In genomic region chr1:109620396-109620817, GRCh38 we compare ENCODE assay signal across 8 cellular contexts. TPM values are rescaled to one million over a fixed set of nuclear protein-coding genes. Genes with fewer than 3 reads are reported as not detected.
DNase-seq lines count a peak whose midpoint lies in the region; ATAC-seq, FAIRE-seq and TF ChIP-seq lines count a peak whose summit lies in the region.

No MANE protein-coding gene starts in this region.

- H3K27me3 Mint-ChIP-seq in T-helper 2 cell treated with Interferon-gamma antibody and Interleukin-4, amounts not matched to agents 5 μg/mL and 100 μg/mL, for 36 hours (ENCODE audit: low read depth): no peaks in the 10 kb centered on the region
- peaks cover 18% of the 10 kb centered on the region for H3K27me3 Mint-ChIP-seq in brain

- H3K9me3 ChIP-seq in small intestine (ENCODE audit: control insufficient read depth, low read depth): no peaks in the 10 kb centered on the region

- no peaks in the 10 kb centered on the region for H3K9me3 Mint-ChIP-seq in T-helper 2 cell treated with Interferon-gamma antibody and Interleukin-4, amounts not matched to agents 5 μg/mL and 100 μg/mL, for 36 hours
- H3K9me3 Mint-ChIP-seq in brain: no peaks in the 10 kb centered on the region

- no peak for TF ChIP-seq CTCF in brain (conservative IDR thresholded peaks at IDR 0.05)

- ATAC-seq in HG03520 (IDR thresholded peaks at IDR 0.05; ENCODE audit: unreplicated experiment): no peak
- ATAC-seq in GM21717 (IDR thresholded peaks at IDR 0.05; ENCODE audit: unreplicated experiment): no peak

- no peaks in the 10 kb centered on the region for H3K27me3 ChIP-seq in small intestine (ENCODE audit: control insufficient read depth in 2 of 2, insufficient read depth in 2 of 2, low read length in 2 of 2)

- peak overlapping the region; percentile 90 for H3K4me3 Mint-ChIP-seq in T-helper 2 cell treated with Interferon-gamma antibody and Interleukin-4, amounts not matched to agents 5 μg/mL and 100 μg/mL, for 36 hours
- H3K4me3 Mint-ChIP-seq in brain: peak overlapping the region; percentile 93 to 100 (median 96)

- H3K36me3 ChIP-seq in small intestine (ENCODE audit: control insufficient read depth in 2 of 2, insufficient read depth in 2 of 2, low read length in 2 of 2): no peaks in the 10 kb centered on the region

- H3K4me3 ChIP-seq in small intestine (ENCODE audit: low read depth in 1 of 2, low read length in 2 of 2): peak overlapping the region; percentile 56 to 80

- 0% methylated on average over 10 of the region's 10 CpGs for WGBS in small intestine, 3 donors

- peak overlapping the region; percentile 76 to 95 for H3K27ac ChIP-seq in small intestine (ENCODE audit: low read depth in 1 of 2, low read length in 1 of 2)

- H3K4me1 ChIP-seq in small intestine (ENCODE audit: control insufficient read depth in 2 of 2, insufficient read depth in 1 of 2, low read depth in 1 of 2, low read length in 1 of 2): peaks cover 4 to 15% of the 10 kb centered on the region in 2 donors

- peaks cover 57% of the 10 kb centered on the region for H3K4me1 Mint-ChIP-seq in T-helper 2 cell treated with Interferon-gamma antibody and Interleukin-4, amounts not matched to agents 5 μg/mL and 100 μg/mL, for 36 hours (ENCODE audit: low read depth)
- peaks cover 68% of the 10 kb centered on the region for H3K4me1 Mint-ChIP-seq in brain

- FAIRE-seq in small intestine (lab: Jason Lieb, UNC): no peak

- no peak for DNase-seq in T-helper 2 cell treated with Interferon-gamma antibody and Interleukin-4, amounts not matched to agents 5 μg/mL and 100 μg/mL, for 36 hours (ENCODE audit: low spot score)
- DNase-seq in T-helper 2 cell: no peak
- peak; percentile 25 to 26 for DNase-seq in Kasumi-1 (lab: John Stamatoyannopoulos, UW)
- DNase-seq in iPS-NIHi7 (ENCODE audit: extremely low spot score): peak; percentile 45
- DNase-seq in small intestine: no peak

- peaks cover 3% of the 10 kb centered on the region for H3K36me3 Mint-ChIP-seq in T-helper 2 cell treated with Interferon-gamma antibody and Interleukin-4, amounts not matched to agents 5 μg/mL and 100 μg/mL, for 36 hours (ENCODE audit: low read depth)
- H3K36me3 Mint-ChIP-seq in brain: no peaks in the 10 kb centered on the region

- H3K27ac Mint-ChIP-seq in T-helper 2 cell treated with Interferon-gamma antibody and Interleukin-4, amounts not matched to agents 5 μg/mL and 100 μg/mL, for 36 hours: peak overlapping the region; percentile 97
- peak overlapping the region; percentile 96 to 99 (median 98) for H3K27ac Mint-ChIP-seq in brain

RNA-seq across cellular contexts. Expression of gene AMPD2, which starts 0.8 kb away (rescaled TPM):
- 140 TPM for polyA plus RNA-seq in brain (ENCODE audit: insufficient read depth, low read depth, low replicate concordance)
- 10 to 100 TPM; 25.9 to 38.3 (median 32.0) TPM for polyA plus RNA-seq in small intestine

RNA-seq across cellular contexts. Expression of gene GNAT2, which starts 1.0 kb away (rescaled TPM):
- polyA plus RNA-seq in brain (ENCODE audit: insufficient read depth, low read depth, low replicate concordance) (not detected), small intestine (under 1 TPM in 1 of 3 donors, not detected in 2; 0.28 TPM)

RNA-seq across cellular contexts. Expression of gene GSTM4, which starts 35.5 kb away (rescaled TPM):
- polyA plus RNA-seq in brain (ENCODE audit: insufficient read depth, low read depth, low replicate concordance) (65.2 TPM), small intestine (100 to 1,000 TPM; 194 to 316 (median 217) TPM)

RNA-seq across cellular contexts. Expression of gene GSTM2, which starts 47.5 kb away (rescaled TPM):
- polyA plus RNA-seq in brain (ENCODE audit: insufficient read depth, low read depth, low replicate concordance) (63.2 TPM), small intestine (10 to 100 TPM; 29.4 to 66.2 (median 42.2) TPM)

Comparison
In these comparisons a context has a peak if more than half of its experiments do, and no peak if none do; other contexts are left out.
1. DNase-seq: peak in Kasumi-1 (2 of 2) and iPS-NIHi7 (single experiment); none in T-helper 2 cell treated with Interferon-gamma antibody and Interleukin-4, amounts not matched to agents 5 μg/mL and 100 μg/mL, for 36 hours (single experiment), T-helper 2 cell (0 of 5) and small intestine (single experiment).